ENCODE assay signal across 1 cellular context in genomic region chr6:88985901-88986300, GRCh38.
TF ChIP-seq lines count a peak whose summit lies in the region.

No MANE protein-coding gene starts in this region.

TF ChIP-seq in HepG2, 621 proteins besides CTCF, POLR2A, EP300 and RAD21 (continued from another document and continues in another):
- TF ChIP-seq, protein P1, sequence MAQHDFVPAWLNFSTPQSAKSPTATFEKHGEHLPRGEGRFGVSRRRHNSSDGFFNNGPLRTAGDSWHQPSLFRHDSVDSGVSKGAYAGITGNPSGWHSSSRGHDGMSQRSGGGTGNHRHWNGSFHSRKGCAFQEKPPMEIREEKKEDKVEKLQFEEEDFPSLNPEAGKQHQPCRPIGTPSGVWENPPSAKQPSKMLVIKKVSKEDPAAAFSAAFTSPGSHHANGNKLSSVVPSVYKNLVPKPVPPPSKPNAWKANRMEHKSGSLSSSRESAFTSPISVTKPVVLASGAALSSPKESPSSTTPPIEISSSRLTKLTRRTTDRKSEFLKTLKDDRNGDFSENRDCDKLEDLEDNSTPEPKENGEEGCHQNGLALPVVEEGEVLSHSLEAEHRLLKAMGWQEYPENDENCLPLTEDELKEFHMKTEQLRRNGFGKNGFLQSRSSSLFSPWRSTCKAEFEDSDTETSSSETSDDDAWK (CRISPR knock-in tag; IDR thresholded peaks at IDR 0.05), result no peak
- no peak for TF ChIP-seq ZNF3 (CRISPR knock-in tag; IDR thresholded peaks at IDR 0.05)
- TF ChIP-seq RNF219 (CRISPR knock-in tag; IDR thresholded peaks at IDR 0.05), result no peak
- TF ChIP-seq JDP2 (CRISPR knock-in tag; IDR thresholded peaks at IDR 0.05; ENCODE audit: borderline replicate concordance), result no peak
- no peak for TF ChIP-seq ZNF460 (CRISPR knock-in tag; IDR thresholded peaks at IDR 0.05; ENCODE audit: borderline replicate concordance)
- no peak for TF ChIP-seq ATF7 (IDR thresholded peaks at IDR 0.05)
- no peak for TF ChIP-seq ATF7 (CRISPR knock-in tag; IDR thresholded peaks at IDR 0.05)
- no peak for TF ChIP-seq ZKSCAN5 (CRISPR knock-in tag; IDR thresholded peaks at IDR 0.05)
- no peak for TF ChIP-seq PHF5A (CRISPR knock-in tag; IDR thresholded peaks at IDR 0.05; ENCODE audit: low read depth, unreplicated experiment)
- TF ChIP-seq ESRRA (CRISPR knock-in tag; IDR thresholded peaks at IDR 0.05; ENCODE audit: low read depth), result 0 out of 2 replicates have a peak, but pooled peaks have one; percentile 33
- peak; percentile 61; the same call in 1 of the 2 replicates for TF ChIP-seq SALL1 (CRISPR knock-in tag; IDR thresholded peaks at IDR 0.05)
- no peak for TF ChIP-seq GRHL1 (CRISPR knock-in tag; conservative IDR thresholded peaks at IDR 0.05)
- no peak; the same call in 1 of the 2 replicates for TF ChIP-seq ARNT2 (CRISPR knock-in tag; IDR thresholded peaks at IDR 0.05; ENCODE audit: low read depth)
- TF ChIP-seq, protein P2, sequence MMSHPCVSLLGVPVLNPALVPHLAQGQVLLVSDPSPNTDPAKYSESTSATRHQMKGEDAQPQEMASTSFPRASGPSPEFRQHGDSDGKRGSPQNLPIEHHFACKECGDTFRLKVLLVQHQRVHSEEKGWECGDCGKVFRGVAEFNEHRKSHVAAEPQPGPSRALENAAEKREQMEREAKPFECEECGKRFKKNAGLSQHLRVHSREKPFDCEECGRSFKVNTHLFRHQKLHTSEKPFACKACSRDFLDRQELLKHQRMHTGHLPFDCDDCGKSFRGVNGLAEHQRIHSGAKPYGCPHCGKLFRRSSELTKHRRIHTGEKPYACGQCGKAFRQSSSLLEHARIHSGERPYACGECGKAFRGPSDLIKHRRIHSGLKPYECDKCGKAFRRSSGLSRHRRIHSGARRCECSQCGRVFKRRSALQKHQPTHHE (CRISPR knock-in tag; IDR thresholded peaks at IDR 0.05; ENCODE audit: borderline replicate concordance), result no peak
- no peak for TF ChIP-seq HIVEP1 (CRISPR knock-in tag; IDR thresholded peaks at IDR 0.05)
- TF ChIP-seq FOXP4 (CRISPR knock-in tag; IDR thresholded peaks at IDR 0.05), result peak; percentile 93
- peak; percentile 41; the same call in 1 of the 3 replicates for TF ChIP-seq MXI1 (IDR thresholded peaks at IDR 0.05; ENCODE audit: borderline replicate concordance, low read depth, low read length)
- no peak for TF ChIP-seq ZFX (CRISPR knock-in tag; IDR thresholded peaks at IDR 0.05; ENCODE audit: low read depth)
- peak; percentile 86 for TF ChIP-seq SOX13 (IDR thresholded peaks at IDR 0.05)
- TF ChIP-seq SOX13 (CRISPR knock-in tag; conservative IDR thresholded peaks at IDR 0.05 in 1 of 2, IDR thresholded peaks at IDR 0.05 in 1 of 2), result peak in 1 of 2 experiments; percentile 94; a peak in 2 of 4 replicates
- TF ChIP-seq TBX3 (IDR thresholded peaks at IDR 0.05; ENCODE audit: borderline replicate concordance), result peak; percentile 38; the same call in 1 of the 2 replicates
- TF ChIP-seq, protein P3, sequence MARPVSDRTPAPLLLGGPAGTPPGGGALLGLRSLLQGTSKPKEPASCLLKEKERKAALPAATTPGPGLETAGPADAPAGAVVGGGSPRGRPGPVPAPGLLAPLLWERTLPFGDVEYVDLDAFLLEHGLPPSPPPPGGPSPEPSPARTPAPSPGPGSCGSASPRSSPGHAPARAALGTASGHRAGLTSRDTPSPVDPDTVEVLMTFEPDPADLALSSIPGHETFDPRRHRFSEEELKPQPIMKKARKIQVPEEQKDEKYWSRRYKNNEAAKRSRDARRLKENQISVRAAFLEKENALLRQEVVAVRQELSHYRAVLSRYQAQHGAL (CRISPR knock-in tag; IDR thresholded peaks at IDR 0.05; ENCODE audit: not compliant biosample characterization), result no peak
- TF ChIP-seq ZNF121 (CRISPR knock-in tag; IDR thresholded peaks at IDR 0.05), result no peak
- TF ChIP-seq, protein P4, sequence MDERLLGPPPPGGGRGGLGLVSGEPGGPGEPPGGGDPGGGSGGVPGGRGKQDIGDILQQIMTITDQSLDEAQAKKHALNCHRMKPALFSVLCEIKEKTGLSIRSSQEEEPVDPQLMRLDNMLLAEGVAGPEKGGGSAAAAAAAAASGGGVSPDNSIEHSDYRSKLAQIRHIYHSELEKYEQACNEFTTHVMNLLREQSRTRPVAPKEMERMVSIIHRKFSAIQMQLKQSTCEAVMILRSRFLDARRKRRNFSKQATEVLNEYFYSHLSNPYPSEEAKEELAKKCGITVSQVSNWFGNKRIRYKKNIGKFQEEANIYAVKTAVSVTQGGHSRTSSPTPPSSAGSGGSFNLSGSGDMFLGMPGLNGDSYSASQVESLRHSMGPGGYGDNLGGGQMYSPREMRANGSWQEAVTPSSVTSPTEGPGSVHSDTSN (CRISPR knock-in tag; IDR thresholded peaks at IDR 0.05), result no peak
- no peak for TF ChIP-seq ZFP36L2 (CRISPR knock-in tag; IDR thresholded peaks at IDR 0.05)
- TF ChIP-seq, protein P5, sequence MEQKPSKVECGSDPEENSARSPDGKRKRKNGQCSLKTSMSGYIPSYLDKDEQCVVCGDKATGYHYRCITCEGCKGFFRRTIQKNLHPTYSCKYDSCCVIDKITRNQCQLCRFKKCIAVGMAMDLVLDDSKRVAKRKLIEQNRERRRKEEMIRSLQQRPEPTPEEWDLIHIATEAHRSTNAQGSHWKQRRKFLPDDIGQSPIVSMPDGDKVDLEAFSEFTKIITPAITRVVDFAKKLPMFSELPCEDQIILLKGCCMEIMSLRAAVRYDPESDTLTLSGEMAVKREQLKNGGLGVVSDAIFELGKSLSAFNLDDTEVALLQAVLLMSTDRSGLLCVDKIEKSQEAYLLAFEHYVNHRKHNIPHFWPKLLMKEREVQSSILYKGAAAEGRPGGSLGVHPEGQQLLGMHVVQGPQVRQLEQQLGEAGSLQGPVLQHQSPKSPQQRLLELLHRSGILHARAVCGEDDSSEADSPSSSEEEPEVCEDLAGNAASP (CRISPR knock-in tag; IDR thresholded peaks at IDR 0.05; ENCODE audit: borderline replicate concordance), result no peak
- TF ChIP-seq ATF3 (CRISPR knock-in tag; IDR thresholded peaks at IDR 0.05), result peak; percentile 76; the same call in 1 of the 2 replicates
- peak; percentile 47; the same call in 1 of the 2 replicates for TF ChIP-seq DPF2 (CRISPR knock-in tag; IDR thresholded peaks at IDR 0.05; ENCODE audit: borderline replicate concordance, low read depth)
- no peak for TF ChIP-seq ZSCAN22 (CRISPR knock-in tag; IDR thresholded peaks at IDR 0.05)
- TF ChIP-seq ZNF773 (CRISPR knock-in tag; IDR thresholded peaks at IDR 0.05; ENCODE audit: borderline replicate concordance), result no peak
- no peak for TF ChIP-seq ZNF441 (CRISPR knock-in tag; IDR thresholded peaks at IDR 0.05; ENCODE audit: borderline replicate concordance)
- TF ChIP-seq, protein P6, sequence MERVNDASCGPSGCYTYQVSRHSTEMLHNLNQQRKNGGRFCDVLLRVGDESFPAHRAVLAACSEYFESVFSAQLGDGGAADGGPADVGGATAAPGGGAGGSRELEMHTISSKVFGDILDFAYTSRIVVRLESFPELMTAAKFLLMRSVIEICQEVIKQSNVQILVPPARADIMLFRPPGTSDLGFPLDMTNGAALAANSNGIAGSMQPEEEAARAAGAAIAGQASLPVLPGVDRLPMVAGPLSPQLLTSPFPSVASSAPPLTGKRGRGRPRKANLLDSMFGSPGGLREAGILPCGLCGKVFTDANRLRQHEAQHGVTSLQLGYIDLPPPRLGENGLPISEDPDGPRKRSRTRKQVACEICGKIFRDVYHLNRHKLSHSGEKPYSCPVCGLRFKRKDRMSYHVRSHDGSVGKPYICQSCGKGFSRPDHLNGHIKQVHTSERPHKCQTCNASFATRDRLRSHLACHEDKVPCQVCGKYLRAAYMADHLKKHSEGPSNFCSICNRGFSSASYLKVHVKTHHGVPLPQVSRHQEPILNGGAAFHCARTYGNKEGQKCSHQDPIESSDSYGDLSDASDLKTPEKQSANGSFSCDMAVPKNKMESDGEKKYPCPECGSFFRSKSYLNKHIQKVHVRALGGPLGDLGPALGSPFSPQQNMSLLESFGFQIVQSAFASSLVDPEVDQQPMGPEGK (CRISPR knock-in tag; IDR thresholded peaks at IDR 0.05), result peak; percentile 66; the same call in 1 of the 2 replicates
- TF ChIP-seq ZNF577 (CRISPR knock-in tag; IDR thresholded peaks at IDR 0.05; ENCODE audit: borderline replicate concordance, low read depth), result no peak
- TF ChIP-seq, protein P7, sequence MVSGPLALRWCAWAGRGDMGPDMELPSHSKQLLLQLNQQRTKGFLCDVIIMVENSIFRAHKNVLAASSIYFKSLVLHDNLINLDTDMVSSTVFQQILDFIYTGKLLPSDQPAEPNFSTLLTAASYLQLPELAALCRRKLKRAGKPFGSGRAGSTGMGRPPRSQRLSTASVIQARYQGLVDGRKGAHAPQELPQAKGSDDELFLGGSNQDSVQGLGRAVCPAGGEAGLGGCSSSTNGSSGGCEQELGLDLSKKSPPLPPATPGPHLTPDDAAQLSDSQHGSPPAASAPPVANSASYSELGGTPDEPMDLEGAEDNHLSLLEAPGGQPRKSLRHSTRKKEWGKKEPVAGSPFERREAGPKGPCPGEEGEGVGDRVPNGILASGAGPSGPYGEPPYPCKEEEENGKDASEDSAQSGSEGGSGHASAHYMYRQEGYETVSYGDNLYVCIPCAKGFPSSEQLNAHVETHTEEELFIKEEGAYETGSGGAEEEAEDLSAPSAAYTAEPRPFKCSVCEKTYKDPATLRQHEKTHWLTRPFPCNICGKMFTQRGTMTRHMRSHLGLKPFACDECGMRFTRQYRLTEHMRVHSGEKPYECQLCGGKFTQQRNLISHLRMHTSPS (CRISPR knock-in tag; IDR thresholded peaks at IDR 0.05; ENCODE audit: low read depth), result peak; percentile 66; the same call in 1 of the 2 replicates
- no peak for TF ChIP-seq HNRNPUL1 (IDR thresholded peaks at IDR 0.05; ENCODE audit: low read depth, low read length)
- no peak for TF ChIP-seq ZNF253 (CRISPR knock-in tag; IDR thresholded peaks at IDR 0.05; ENCODE audit: borderline replicate concordance)
- no peak for TF ChIP-seq PRPF4 (IDR thresholded peaks at IDR 0.05; ENCODE audit: low read depth, low read length, poor library complexity, severe bottlenecking)
- TF ChIP-seq ZNF660 (CRISPR knock-in tag; IDR thresholded peaks at IDR 0.05; ENCODE audit: borderline replicate concordance, low read depth), result no peak
- TF ChIP-seq, protein P8, sequence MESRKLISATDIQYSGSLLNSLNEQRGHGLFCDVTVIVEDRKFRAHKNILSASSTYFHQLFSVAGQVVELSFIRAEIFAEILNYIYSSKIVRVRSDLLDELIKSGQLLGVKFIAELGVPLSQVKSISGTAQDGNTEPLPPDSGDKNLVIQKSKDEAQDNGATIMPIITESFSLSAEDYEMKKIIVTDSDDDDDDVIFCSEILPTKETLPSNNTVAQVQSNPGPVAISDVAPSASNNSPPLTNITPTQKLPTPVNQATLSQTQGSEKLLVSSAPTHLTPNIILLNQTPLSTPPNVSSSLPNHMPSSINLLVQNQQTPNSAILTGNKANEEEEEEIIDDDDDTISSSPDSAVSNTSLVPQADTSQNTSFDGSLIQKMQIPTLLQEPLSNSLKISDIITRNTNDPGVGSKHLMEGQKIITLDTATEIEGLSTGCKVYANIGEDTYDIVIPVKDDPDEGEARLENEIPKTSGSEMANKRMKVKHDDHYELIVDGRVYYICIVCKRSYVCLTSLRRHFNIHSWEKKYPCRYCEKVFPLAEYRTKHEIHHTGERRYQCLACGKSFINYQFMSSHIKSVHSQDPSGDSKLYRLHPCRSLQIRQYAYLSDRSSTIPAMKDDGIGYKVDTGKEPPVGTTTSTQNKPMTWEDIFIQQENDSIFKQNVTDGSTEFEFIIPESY (CRISPR knock-in tag; IDR thresholded peaks at IDR 0.05), result no peak
- no peak for TF ChIP-seq ZNF841 (CRISPR knock-in tag; IDR thresholded peaks at IDR 0.05; ENCODE audit: borderline replicate concordance)
- no peak for TF ChIP-seq ZNF652 (CRISPR knock-in tag; IDR thresholded peaks at IDR 0.05; ENCODE audit: borderline replicate concordance, low read depth)
- no peak for TF ChIP-seq ZBTB3 (CRISPR knock-in tag; IDR thresholded peaks at IDR 0.05; ENCODE audit: borderline replicate concordance, low read depth)
- no peak for TF ChIP-seq ZMYM2 (CRISPR knock-in tag; IDR thresholded peaks at IDR 0.05)
- TF ChIP-seq THAP11 (CRISPR knock-in tag; IDR thresholded peaks at IDR 0.05), result peak; percentile 33; the same call in 1 of the 2 replicates
- peak; percentile 70 for TF ChIP-seq NFIC (IDR thresholded peaks at IDR 0.05; ENCODE audit: low read length)
- peak; percentile 97 for TF ChIP-seq FOSL2 (CRISPR knock-in tag; IDR thresholded peaks at IDR 0.05)
